In genomic region chr9:19471737-19472648, GRCh38 we compare ENCODE assay signal across 8 cellular contexts.
DNase-seq lines count a peak whose midpoint lies in the region; ATAC-seq, FAIRE-seq and TF ChIP-seq lines count a peak whose summit lies in the region.

No MANE protein-coding gene starts in this region.

- no peak overlapping the region for H3K27ac ChIP-seq in parathyroid adenoma

- no peaks in the 10 kb centered on the region for H3K36me3 ChIP-seq in parathyroid adenoma (ENCODE audit: control insufficient read depth, insufficient read depth, low read length)

- H3K9ac ChIP-seq in parathyroid adenoma, result no peak overlapping the region

- H2AFZ ChIP-seq in parathyroid adenoma, result peak overlapping the region; percentile 53

- no peaks in the 10 kb centered on the region for H3K79me2 ChIP-seq in parathyroid adenoma

- H3K9me3 Mint-ChIP-seq in activated naive CD4-positive, alpha-beta T cell treated with anti-CD3 and anti-CD28 coated beads, Interleukin-2, amount 50 U/mL, for 72 hours, result no peaks in the 10 kb centered on the region

- no peaks in the 10 kb centered on the region for H3K4me1 ChIP-seq in parathyroid adenoma

- peak; percentile 55 for TF ChIP-seq CTCF in parathyroid adenoma (IDR thresholded peaks at IDR 0.05)

- peak overlapping the region; percentile 39 to 72 for H3K27ac Mint-ChIP-seq in activated naive CD4-positive, alpha-beta T cell treated with anti-CD3 and anti-CD28 coated beads, Interleukin-2, amount 50 U/mL, for 72 hours

- H3K9me3 ChIP-seq in parathyroid adenoma (ENCODE audit: control insufficient read depth, low read length), result no peaks in the 10 kb centered on the region

- intact Hi-C loops in head of caudate nucleus (cut with DNase I), result loop anchor here (5.0 kb wide), 1 partner anchor 450 kb away; no protein-coding TSS in a partner anchor

- H3K36me3 Mint-ChIP-seq in activated naive CD4-positive, alpha-beta T cell treated with anti-CD3 and anti-CD28 coated beads, Interleukin-2, amount 50 U/mL, for 72 hours, result no peaks in the 10 kb centered on the region

- peak; percentile 69 for FAIRE-seq in HTR-8/SVneo (lab: Jason Lieb, UNC)
- no peak for FAIRE-seq in RCC 7860 (lab: Jason Lieb, UNC)

- no peak overlapping the region for H3K4me3 ChIP-seq in parathyroid adenoma (ENCODE audit: low read depth, low read length)

- no peaks in the 10 kb centered on the region for H3K27me3 ChIP-seq in parathyroid adenoma (ENCODE audit: control insufficient read depth, insufficient read depth, low read length)

- peak overlapping the region; percentile 42 for H3K4me2 ChIP-seq in parathyroid adenoma (ENCODE audit: low read length)

- ATAC-seq in GM21390 (IDR thresholded peaks at IDR 0.05; ENCODE audit: unreplicated experiment), result peak; percentile 87
- peak; percentile 86 to 88 for ATAC-seq in activated naive CD4-positive, alpha-beta T cell treated with anti-CD3 and anti-CD28 coated beads, Interleukin-2, amount 50 U/mL, for 72 hours

- DNase-seq in DMS114 treated with DMSO at 0.1 percent for 48 hours (lab: John Stamatoyannopoulos, UW; ENCODE audit: unreplicated experiment) (peak; percentile 12), HTR-8/SVneo (ENCODE audit: insufficient read length, low spot score) (peak; percentile 54), RCC 7860 (ENCODE audit: low spot score) (peak; percentile 37), head of caudate nucleus (peak; percentile 70 to 92 (median 83)), NCI-H187 (lab: John Stamatoyannopoulos, UW) (no peak)
- DNase-seq in activated naive CD4-positive, alpha-beta T cell treated with anti-CD3 and anti-CD28 coated beads, Interleukin-2, amount 50 U/mL, for 72 hours (ENCODE audit: low spot score in 2 of 2), result peak; percentile 38 to 69

Comparison
In these comparisons a context has a peak if more than half of its experiments do, and no peak if none do; other contexts are left out.
1. DNase-seq: peak in DMS114 treated with DMSO at 0.1 percent for 48 hours (single experiment), HTR-8/SVneo (single experiment), RCC 7860 (single experiment), activated naive CD4-positive, alpha-beta T cell treated with anti-CD3 and anti-CD28 coated beads, Interleukin-2, amount 50 U/mL, for 72 hours (2 of 2) and head of caudate nucleus (42 of 42); none in NCI-H187 (0 of 2).